ENCODE assay signal across 8 cellular contexts in the genomic region with DNA sequence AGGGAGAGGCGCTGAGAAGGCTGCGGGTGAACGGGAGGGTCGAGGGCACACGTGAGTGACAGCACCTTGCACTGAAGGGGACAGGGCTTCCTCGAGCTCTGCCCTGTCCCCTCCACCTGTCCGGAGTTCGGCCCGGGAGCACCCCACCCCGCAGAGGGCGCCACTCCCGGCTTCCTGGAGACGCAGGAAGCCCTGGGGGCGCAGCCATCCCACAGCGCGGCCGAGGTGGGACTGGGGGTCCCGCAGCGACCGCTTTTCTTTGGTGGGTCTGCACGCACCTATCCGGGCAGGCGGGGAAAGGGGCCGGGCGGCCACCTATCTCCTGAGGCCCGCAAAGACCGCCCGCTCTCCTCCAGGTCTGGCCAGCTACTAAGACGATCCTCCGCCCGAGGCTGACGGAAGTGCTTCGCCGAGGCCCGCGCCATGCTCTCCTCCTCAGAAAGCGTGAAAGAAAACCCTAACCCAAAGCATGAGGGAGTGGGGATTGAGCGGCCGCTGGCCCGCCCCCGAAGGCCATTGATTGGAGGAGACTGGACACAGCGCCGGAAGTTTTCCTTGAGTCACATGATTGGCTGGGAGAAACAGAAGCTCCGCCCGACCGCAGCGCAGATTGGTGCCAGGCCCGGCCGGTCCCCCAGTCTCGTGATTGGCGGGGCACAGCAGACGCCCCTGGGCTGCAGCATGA. TPM values are rescaled to one million over a fixed set of nuclear protein-coding genes. Genes with fewer than 3 reads are reported as not detected.
A peak's percentile ranks its signal among the peaks of the same experiment; 100 is the strongest.
DNase-seq lines count a peak whose midpoint lies in the region; ATAC-seq and TF ChIP-seq lines count a peak whose summit lies in the region.

No MANE protein-coding gene starts in this region.

- peak; percentile 91 for ATAC-seq in GM19324 (IDR thresholded peaks at IDR 0.05; ENCODE audit: low FRiP score, unreplicated experiment)
- peak; percentile 82 for ATAC-seq in HG03469 (IDR thresholded peaks at IDR 0.05; ENCODE audit: unreplicated experiment)
- peak; percentile 93 to 97 (median 94) for ATAC-seq in right lobe of liver

- DNase-seq in C1 segment of cervical spinal cord (lab: John Stamatoyannopoulos, UW) (peak; percentile 85 to 98 (median 96)), NCI-H69 (lab: John Stamatoyannopoulos, UW) (peak; percentile 96), dorsolateral prefrontal cortex (peak; percentile 95 to 99 (median 98)), right lobe of liver (peak; percentile 95 to 97 (median 97))
- DNase-seq in activated CD4-positive, alpha-beta T cell treated with anti-CD3 and anti-CD28 coated beads, Interleukin-2, amount 50 U/mL, for 4 hours: peak; percentile 94
- DNase-seq in stimulated activated CD4-positive, alpha-beta T cell treated with anti-CD3 and anti-CD28 coated beads, Interleukin-4, amount 100 ng/mL, for 4 hours: peak; percentile 92 to 95

- 0% methylated on average over 11 of the region's 52 CpGs for WGBS in right lobe of liver (ENCODE audit: insufficient coverage, low coverage, low lambda C conversion rate, missing lambda C conversion rate)

- peaks cover 0 to 7% (median 2%) of the 10 kb centered on the region in 4 donors for H3K36me3 ChIP-seq in right lobe of liver

- H3K4me1 ChIP-seq in right lobe of liver: peaks cover 0 to 9% (median 0%) of the 10 kb centered on the region in 4 donors

- TF ChIP-seq CTCF in dorsolateral prefrontal cortex (IDR thresholded peaks at IDR 0.05 in 54 of 56, conservative IDR thresholded peaks at IDR 0.05 in 2 of 56; ENCODE audit: low read depth in 1 of 56, partially characterized antibody in 56 of 56) (peak in 40 of 56 donors; percentile 6 to 54 (median 30)), right lobe of liver (IDR thresholded peaks at IDR 0.05) (peak in 2 of 4 donors; percentile 16 to 26)

- H3K27me3 ChIP-seq in dorsolateral prefrontal cortex (no peaks in the 10 kb centered on the region), right lobe of liver (no peaks in the 10 kb centered on the region)

- peak; percentile 85 for TF ChIP-seq POLR2A in right lobe of liver (IDR thresholded peaks at IDR 0.05)

- intact Hi-C loops in dorsolateral prefrontal cortex (cut with DNase I) (loop anchor here (1.0 to 5.0 kb wide), 7 partner anchors 34 to 271 kb away; a partner anchor contains a TSS), right lobe of liver (cut with DNase I) (no loop called here)

- peak overlapping the region; percentile 54 to 99 (median 83) for H3K4me3 ChIP-seq in dorsolateral prefrontal cortex
- peak overlapping the region; percentile 63 to 72 (median 70) for H3K4me3 ChIP-seq in right lobe of liver

- H3K27ac ChIP-seq in dorsolateral prefrontal cortex (peak overlapping the region; percentile 30 to 93 (median 86)), right lobe of liver (peak overlapping the region; percentile 47 to 63 (median 60))

- H3K9me3 ChIP-seq in right lobe of liver: no peaks in the 10 kb centered on the region

RNA-seq across cellular contexts. Expression of a gene that starts 34.4 kb away (rescaled TPM):
- total RNA-seq in dorsolateral prefrontal cortex (10 to 100 TPM; 31.5 to 53.5 (median 41.3) TPM), right lobe of liver (10 to 100 TPM; 14.0 to 30.0 (median 18.1) TPM)

RNA-seq across cellular contexts. Expression of a gene that starts 57.8 kb away (rescaled TPM):
- total RNA-seq in dorsolateral prefrontal cortex (10 to 100 TPM; 15.9 to 62.9 (median 30.9) TPM), right lobe of liver (10 to 100 TPM; 10.4 to 16.7 (median 14.5) TPM)

Comparison
In these comparisons a context has a peak if more than half of its experiments do, and no peak if none do; other contexts are left out.
1. Peak in every context shown above with its lines: DNase-seq, ATAC-seq, H3K4me3 ChIP-seq and H3K27ac ChIP-seq.
2. intact Hi-C loops: an anchor here in dorsolateral prefrontal cortex (1.0 to 5.0 kb wide); none called in right lobe of liver.